Comparison of ENCODE assay signal across 38 cellular contexts in the genomic region with DNA sequence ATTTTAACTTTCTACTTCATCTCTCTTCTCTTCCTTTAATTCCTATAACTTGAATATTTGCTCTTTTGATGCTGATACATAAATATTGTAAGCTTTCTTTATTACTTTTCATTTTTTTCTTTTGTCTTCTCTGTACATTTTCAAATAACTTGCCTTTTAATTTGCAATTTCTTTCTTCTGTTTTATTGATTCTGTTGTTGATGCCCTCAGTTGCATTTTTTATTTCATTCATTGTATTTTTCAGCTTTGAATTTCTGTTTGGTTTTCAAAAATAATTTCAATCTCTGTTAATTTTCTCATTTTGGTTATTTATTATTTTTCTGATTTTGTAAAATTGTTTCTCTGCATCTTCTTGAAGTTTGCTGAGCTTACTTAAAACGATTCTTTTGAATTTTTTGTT. TPM values are rescaled to one million over a fixed set of nuclear protein-coding genes. Genes with fewer than 3 reads are reported as not detected.
"Had no signal": no experiment of that assay in that cellular context is flagged by ENCODE, and none has a peak within 500 bp of the region (broad histone marks: within the 10 kb centered on the region; RNA-seq: fewer than 3 reads in every experiment).

No MANE protein-coding gene starts in this region.

- H3K27me3 Mint-ChIP-seq: activated B cell treated with CpG ODN at 0.5 μM for 24 hours; activated CD4-positive, alpha-beta memory T cell treated with anti-CD3 and anti-CD28 coated beads, Interleukin-2, amount 10 ng/mL, durations not matched to agents 7 days and 5 days; activated CD4-positive, alpha-beta T cell treated with anti-CD3 and anti-CD28 coated beads, Interleukin-2, amount 10 ng/mL, durations not matched to agents 24 days and 14 days; activated CD8-positive, alpha-beta memory T cell treated with anti-CD3 and anti-CD28 coated beads, Interleukin-2, amount 10 ng/mL, durations not matched to agents 7 days and 5 days; activated naive CD4-positive, alpha-beta T cell treated with anti-CD3 and anti-CD28 coated beads, Interleukin-2, amount 10 ng/mL, durations not matched to agents 7 days and 5 days; activated naive CD4-positive, alpha-beta T cell treated with anti-CD3 and anti-CD28 coated beads, Interleukin-2, amount 50 U/mL, for 24 hours; activated naive CD8-positive, alpha-beta T cell; activated naive CD8-positive, alpha-beta T cell treated with anti-CD3 and anti-CD28 coated beads, Interleukin-2, amount 10 ng/mL, durations not matched to agents 7 days and 5 days; activated naive CD8-positive, alpha-beta T cell treated with anti-CD3 and anti-CD28 coated beads, Interleukin-2, amount 50 U/mL, for 24 hours; activated T-cell treated with anti-CD3 and anti-CD28 coated beads, Interleukin-2, amount 50 U/mL, for 24 hours; brain; central memory CD8-positive, alpha-beta T cell had no signal

- DNase-seq: activated B cell treated with CpG ODN at 0.5 μM for 24 hours; activated CD4-positive, alpha-beta memory T cell treated with anti-CD3 and anti-CD28 coated beads, Interleukin-2, amount 10 ng/mL, durations not matched to agents 7 days and 5 days; activated CD4-positive, alpha-beta T cell treated with anti-CD3 and anti-CD28 coated beads for 4 hours; activated CD4-positive, alpha-beta T cell treated with anti-CD3 and anti-CD28 coated beads, Interleukin-2, amount 10 ng/mL, durations not matched to agents 24 days and 14 days; activated CD4-positive, alpha-beta T cell treated with anti-CD3 and anti-CD28 coated beads, Interleukin-2, amount 50 U/mL, for 1 hour; activated CD4-positive, alpha-beta T cell treated with anti-CD3 and anti-CD28 coated beads, Interleukin-2, amount 50 U/mL, for 4 hours; activated CD4-positive, CD25-positive, alpha-beta regulatory T cell treated with anti-CD3 and anti-CD28 coated beads, Interleukin-2, amount 50 U/mL, for 72 hours; activated CD8-positive, alpha-beta memory T cell treated with anti-CD3 and anti-CD28 coated beads for 24 hours; activated CD8-positive, alpha-beta memory T cell treated with anti-CD3 and anti-CD28 coated beads, Interleukin-2, amount 10 ng/mL, durations not matched to agents 7 days and 5 days; activated CD8-positive, alpha-beta memory T cell treated with anti-CD3 and anti-CD28 coated beads, Interleukin-2, amount 50 U/mL, for 48 hours; activated CD8-positive, alpha-beta T cell treated with anti-CD3 and anti-CD28 coated beads, Interleukin-2, amount 10 ng/mL, durations not matched to agents 7 days and 5 days; activated effector memory CD4-positive, alpha-beta T cell treated with Interleukin-2 at 50 U/mL for 16 hours; activated gamma-delta T cell; activated naive CD4-positive, alpha-beta T cell treated with anti-CD3 and anti-CD28 coated beads, Interleukin-2, amount 10 ng/mL, durations not matched to agents 7 days and 5 days; activated naive CD4-positive, alpha-beta T cell treated with Interleukin-2 at 50 U/mL for 16 hours; activated naive CD8-positive, alpha-beta T cell treated with anti-CD3 and anti-CD28 coated beads, Interleukin-2, amount 10 ng/mL, durations not matched to agents 7 days and 5 days; activated naive CD8-positive, alpha-beta T cell treated with anti-CD3 and anti-CD28 coated beads, Interleukin-2, amount 50 U/mL, for 24 hours; activated T-cell treated with anti-CD3 and anti-CD28 coated beads, Interleukin-2, amount 50 U/mL, for 24 hours; activated T-cell treated with anti-CD3 and anti-CD28 coated beads, Interleukin-2, amount 50 U/mL, for 48 hours; amygdala; anterior cingulate cortex; caudate nucleus; cerebellar nuclear complex; T-helper 1 cell; T-helper 2 cell; T-helper 9 cell had no signal

- H3K4me3 Mint-ChIP-seq: activated B cell treated with CpG ODN at 0.5 μM for 24 hours; activated CD4-positive, alpha-beta memory T cell treated with anti-CD3 and anti-CD28 coated beads, Interleukin-2, amount 10 ng/mL, durations not matched to agents 7 days and 5 days; activated CD4-positive, alpha-beta T cell treated with anti-CD3 and anti-CD28 coated beads, Interleukin-2, amount 10 ng/mL, durations not matched to agents 24 days and 14 days; activated CD8-positive, alpha-beta memory T cell treated with anti-CD3 and anti-CD28 coated beads, Interleukin-2, amount 10 ng/mL, durations not matched to agents 7 days and 5 days; activated CD8-positive, alpha-beta T cell treated with anti-CD3 and anti-CD28 coated beads, Interleukin-2, amount 10 ng/mL, durations not matched to agents 7 days and 5 days; activated naive CD4-positive, alpha-beta T cell treated with anti-CD3 and anti-CD28 coated beads, Interleukin-2, amount 10 ng/mL, durations not matched to agents 7 days and 5 days; activated naive CD4-positive, alpha-beta T cell treated with anti-CD3 and anti-CD28 coated beads, Interleukin-2, amount 50 U/mL, for 24 hours; activated naive CD8-positive, alpha-beta T cell; activated naive CD8-positive, alpha-beta T cell treated with anti-CD3 and anti-CD28 coated beads, Interleukin-2, amount 10 ng/mL, durations not matched to agents 7 days and 5 days; activated naive CD8-positive, alpha-beta T cell treated with anti-CD3 and anti-CD28 coated beads, Interleukin-2, amount 50 U/mL, for 24 hours; activated T-cell treated with anti-CD3 and anti-CD28 coated beads, Interleukin-2, amount 50 U/mL, for 24 hours; brain; central memory CD8-positive, alpha-beta T cell; T-helper 1 cell treated with Interleukin-12 subunit alpha and Interleukin-12 subunit beta and Interleukin-4 antibody, amounts not matched to agents 30 μg/mL and 1 μg/mL, for 36 hours; T-helper 2 cell treated with Interferon-gamma antibody and Interleukin-4, amounts not matched to agents 5 μg/mL and 100 μg/mL, for 36 hours had no signal

- H3K27me3 ChIP-seq: ascending aorta, cardiac muscle cell had no signal

- H3K36me3 ChIP-seq: ascending aorta, cardiac muscle cell had no signal

- FAIRE-seq: bronchial epithelial cell, TTC549 had no signal

- H3K4me3 ChIP-seq: ascending aorta, cardiac muscle cell had no signal

- ATAC-seq: activated CD8-positive, alpha-beta memory T cell treated with anti-CD3 and anti-CD28 coated beads, Interleukin-2, amount 10 ng/mL, durations not matched to agents 7 days and 5 days; activated CD8-positive, alpha-beta T cell treated with anti-CD3 and anti-CD28 coated beads, Interleukin-2, amount 10 ng/mL, durations not matched to agents 7 days and 5 days; activated naive CD8-positive, alpha-beta T cell treated with anti-CD3 and anti-CD28 coated beads, Interleukin-2, amount 50 U/mL, for 24 hours had no signal

- H3K27ac ChIP-seq: ascending aorta, cardiac muscle cell, VCaP had no signal

- H3K27ac Mint-ChIP-seq: activated B cell treated with CpG ODN at 0.5 μM for 24 hours; activated CD4-positive, alpha-beta memory T cell treated with anti-CD3 and anti-CD28 coated beads, Interleukin-2, amount 10 ng/mL, durations not matched to agents 7 days and 5 days; activated CD4-positive, alpha-beta T cell treated with anti-CD3 and anti-CD28 coated beads, Interleukin-2, amount 10 ng/mL, durations not matched to agents 24 days and 14 days; activated CD8-positive, alpha-beta memory T cell treated with anti-CD3 and anti-CD28 coated beads, Interleukin-2, amount 10 ng/mL, durations not matched to agents 7 days and 5 days; activated CD8-positive, alpha-beta T cell treated with anti-CD3 and anti-CD28 coated beads, Interleukin-2, amount 10 ng/mL, durations not matched to agents 7 days and 5 days; activated naive CD4-positive, alpha-beta T cell treated with anti-CD3 and anti-CD28 coated beads, Interleukin-2, amount 10 ng/mL, durations not matched to agents 7 days and 5 days; activated naive CD4-positive, alpha-beta T cell treated with anti-CD3 and anti-CD28 coated beads, Interleukin-2, amount 50 U/mL, for 24 hours; activated naive CD8-positive, alpha-beta T cell; activated naive CD8-positive, alpha-beta T cell treated with anti-CD3 and anti-CD28 coated beads, Interleukin-2, amount 10 ng/mL, durations not matched to agents 7 days and 5 days; activated naive CD8-positive, alpha-beta T cell treated with anti-CD3 and anti-CD28 coated beads, Interleukin-2, amount 50 U/mL, for 24 hours; activated T-cell treated with anti-CD3 and anti-CD28 coated beads, Interleukin-2, amount 50 U/mL, for 24 hours; activated T-helper 2 cell treated with anti-CD3 and anti-CD28 coated beads, Interferon-gamma antibody, Interleukin-2, Interleukin-4, amounts not matched to agents 10 μg/mL and 5 μg/mL and 100 μg/mL, durations not matched to agents 14 hours and 24 hours and 36 hours; brain; T-helper 1 cell treated with Interleukin-12 subunit alpha and Interleukin-12 subunit beta and Interleukin-4 antibody, amounts not matched to agents 30 μg/mL and 1 μg/mL, for 36 hours; T-helper 2 cell treated with Interferon-gamma antibody and Interleukin-4, amounts not matched to agents 5 μg/mL and 100 μg/mL, for 36 hours had no signal

- H3K4me1 ChIP-seq: ascending aorta had no signal

- H3K4me1 Mint-ChIP-seq: activated B cell treated with CpG ODN at 0.5 μM for 24 hours; activated CD4-positive, alpha-beta memory T cell treated with anti-CD3 and anti-CD28 coated beads, Interleukin-2, amount 10 ng/mL, durations not matched to agents 7 days and 5 days; activated CD4-positive, alpha-beta T cell treated with anti-CD3 and anti-CD28 coated beads, Interleukin-2, amount 10 ng/mL, durations not matched to agents 24 days and 14 days; activated CD8-positive, alpha-beta memory T cell treated with anti-CD3 and anti-CD28 coated beads, Interleukin-2, amount 10 ng/mL, durations not matched to agents 7 days and 5 days; activated naive CD4-positive, alpha-beta T cell treated with anti-CD3 and anti-CD28 coated beads, Interleukin-2, amount 10 ng/mL, durations not matched to agents 7 days and 5 days; activated naive CD4-positive, alpha-beta T cell treated with anti-CD3 and anti-CD28 coated beads, Interleukin-2, amount 50 U/mL, for 24 hours; activated naive CD8-positive, alpha-beta T cell treated with anti-CD3 and anti-CD28 coated beads, Interleukin-2, amount 10 ng/mL, durations not matched to agents 7 days and 5 days; activated naive CD8-positive, alpha-beta T cell treated with anti-CD3 and anti-CD28 coated beads, Interleukin-2, amount 50 U/mL, for 24 hours; brain; central memory CD8-positive, alpha-beta T cell had no signal

- H3K36me3 Mint-ChIP-seq: activated CD8-positive, alpha-beta memory T cell treated with anti-CD3 and anti-CD28 coated beads, Interleukin-2, amount 10 ng/mL, durations not matched to agents 7 days and 5 days; activated naive CD4-positive, alpha-beta T cell treated with anti-CD3 and anti-CD28 coated beads, Interleukin-2, amount 10 ng/mL, durations not matched to agents 7 days and 5 days; activated naive CD8-positive, alpha-beta T cell treated with anti-CD3 and anti-CD28 coated beads, Interleukin-2, amount 10 ng/mL, durations not matched to agents 7 days and 5 days had no signal

RNA-seq across cellular contexts. Expression of a gene that starts 47.0 kb away (rescaled TPM):
- total RNA-seq: activated B cell treated with CpG ODN at 0.5 μM for 24 hours; activated CD4-positive, alpha-beta memory T cell treated with anti-CD3 and anti-CD28 coated beads, Interleukin-2, amount 10 ng/mL, durations not matched to agents 7 days and 5 days; activated CD4-positive, alpha-beta T cell treated with anti-CD3 and anti-CD28 coated beads, Interleukin-2, amount 10 ng/mL, durations not matched to agents 24 days and 14 days; activated CD8-positive, alpha-beta memory T cell treated with anti-CD3 and anti-CD28 coated beads, Interleukin-2, amount 10 ng/mL, durations not matched to agents 7 days and 5 days; activated CD8-positive, alpha-beta T cell treated with anti-CD3 and anti-CD28 coated beads, Interleukin-2, amount 10 ng/mL, durations not matched to agents 7 days and 5 days; activated naive CD8-positive, alpha-beta T cell treated with anti-CD3 and anti-CD28 coated beads, Interleukin-2, amount 10 ng/mL, durations not matched to agents 7 days and 5 days; activated T-helper 2 cell treated with anti-CD3 and anti-CD28 coated beads, Interferon-gamma antibody, Interleukin-2, Interleukin-4, amounts not matched to agents 10 μg/mL and 5 μg/mL and 100 μg/mL, durations not matched to agents 14 hours and 24 hours and 36 hours; ascending aorta had no signal
- polyA plus RNA-seq: cardiac muscle cell had no signal
